Comparison of ENCODE assay signal across 1 cellular context in the genomic region with DNA sequence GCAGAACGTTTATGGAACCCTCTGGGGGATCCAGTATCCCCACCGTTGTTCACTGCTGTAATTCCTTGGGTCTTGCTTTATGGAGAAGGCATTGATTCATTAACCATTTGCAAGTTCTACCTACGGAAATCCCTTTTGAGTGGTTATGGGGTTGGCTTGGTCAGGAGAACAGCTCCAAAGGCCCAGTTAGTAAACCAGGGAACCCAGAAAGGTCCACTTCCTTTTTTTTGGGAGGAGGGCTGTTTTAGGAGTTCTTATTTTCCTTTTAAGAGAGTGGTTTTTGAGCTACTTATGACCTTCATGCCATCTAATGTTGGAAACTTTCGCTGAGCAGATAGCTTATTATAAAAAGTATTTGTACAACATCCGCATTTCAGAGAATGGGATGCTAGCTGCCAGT.
TF ChIP-seq lines count a peak whose summit lies in the region.

No MANE protein-coding gene starts in this region.

TF ChIP-seq in H1, 55 proteins besides CTCF, POLR2A, EP300 and RAD21:
- TF ChIP-seq, protein P1, sequence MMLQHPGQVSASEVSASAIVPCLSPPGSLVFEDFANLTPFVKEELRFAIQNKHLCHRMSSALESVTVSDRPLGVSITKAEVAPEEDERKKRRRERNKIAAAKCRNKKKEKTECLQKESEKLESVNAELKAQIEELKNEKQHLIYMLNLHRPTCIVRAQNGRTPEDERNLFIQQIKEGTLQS (IDR thresholded peaks at IDR 0.05; ENCODE audit: insufficient read depth, low read depth, low read length), result no peak
- TF ChIP-seq HDAC6 (IDR thresholded peaks at IDR 0.05; ENCODE audit: low read depth, low read length), result no peak
- no peak for TF ChIP-seq SP1 (IDR thresholded peaks at IDR 0.05; ENCODE audit: low read depth, low read length)
- TF ChIP-seq KDM1A (IDR thresholded peaks at IDR 0.05; ENCODE audit: borderline replicate concordance, low read length), result no peak
- no peak for TF ChIP-seq EZH2 (IDR thresholded peaks at IDR 0.05; ENCODE audit: low read depth, low read length, severe bottlenecking)
- no peak for TF ChIP-seq CHD1 (IDR thresholded peaks at IDR 0.05; ENCODE audit: low read depth, low read length)
- TF ChIP-seq TAF1 (IDR thresholded peaks at IDR 0.05; ENCODE audit: low read depth, low read length), result no peak
- TF ChIP-seq HDAC2 (IDR thresholded peaks at IDR 0.05; ENCODE audit: borderline replicate concordance in 1 of 2, low read depth in 2 of 2, low read length in 2 of 2), result no peak
- TF ChIP-seq RFX5 (IDR thresholded peaks at IDR 0.05; ENCODE audit: borderline replicate concordance, low read depth, low read length), result no peak
- TF ChIP-seq TCF12 (IDR thresholded peaks at IDR 0.05; ENCODE audit: low read depth, low read length), result no peak
- TF ChIP-seq CEBPB (IDR thresholded peaks at IDR 0.05; ENCODE audit: low read depth, low read length), result no peak
- no peak for TF ChIP-seq NRF1 (IDR thresholded peaks at IDR 0.05; ENCODE audit: low read depth, low read length)
TF ChIP-seq in H1: peak in this region for 0.
